In genomic region chr7:157867685-157868305, GRCh38 we compare ENCODE assay signal across 33 cellular contexts.
"Had no signal": no experiment of that assay in that cellular context is flagged by ENCODE, and none has a peak within 500 bp of the region (broad histone marks: within the 10 kb centered on the region; RNA-seq: fewer than 3 reads in every experiment).

No MANE protein-coding gene starts in this region.

- H3K27me3 Mint-ChIP-seq: activated B cell treated with CpG ODN at 0.5 μM for 24 hours; activated CD4-positive, alpha-beta memory T cell treated with anti-CD3 and anti-CD28 coated beads for 36 hours; activated CD4-positive, alpha-beta T cell treated with anti-CD3 and anti-CD28 coated beads, Interleukin-2, amount 10 ng/mL, durations not matched to agents 24 days and 14 days; activated CD8-positive, alpha-beta T cell treated with anti-CD3 and anti-CD28 coated beads for 36 hours; activated naive CD4-positive, alpha-beta T cell treated with anti-CD3 and anti-CD28 coated beads, Interleukin-2, amount 10 ng/mL, durations not matched to agents 7 days and 5 days; activated naive CD4-positive, alpha-beta T cell treated with anti-CD3 and anti-CD28 coated beads, Interleukin-2, amount 50 U/mL, for 24 hours; activated naive CD8-positive, alpha-beta T cell; activated naive CD8-positive, alpha-beta T cell treated with anti-CD3 and anti-CD28 coated beads, Interleukin-2, amount 50 U/mL, for 24 hours; activated T-cell treated with anti-CD3 and anti-CD28 coated beads, Interleukin-2, amount 50 U/mL, for 24 hours had no signal

- H3K9me3 Mint-ChIP-seq: activated B cell treated with CpG ODN at 0.5 μM for 24 hours; activated CD4-positive, alpha-beta memory T cell treated with anti-CD3 and anti-CD28 coated beads for 36 hours; activated CD4-positive, alpha-beta T cell treated with anti-CD3 and anti-CD28 coated beads, Interleukin-2, amount 10 ng/mL, durations not matched to agents 24 days and 14 days; activated CD8-positive, alpha-beta T cell treated with anti-CD3 and anti-CD28 coated beads for 36 hours; activated naive CD4-positive, alpha-beta T cell treated with anti-CD3 and anti-CD28 coated beads, Interleukin-2, amount 50 U/mL, for 24 hours; activated naive CD8-positive, alpha-beta T cell treated with anti-CD3 and anti-CD28 coated beads, Interleukin-2, amount 10 ng/mL, durations not matched to agents 7 days and 5 days; activated naive CD8-positive, alpha-beta T cell treated with anti-CD3 and anti-CD28 coated beads, Interleukin-2, amount 50 U/mL, for 24 hours; activated T-cell treated with anti-CD3 and anti-CD28 coated beads, Interleukin-2, amount 50 U/mL, for 24 hours; activated T-helper 2 cell treated with anti-CD3 and anti-CD28 coated beads, Interferon-gamma antibody, Interleukin-2, Interleukin-4, amounts not matched to agents 10 μg/mL and 5 μg/mL and 100 μg/mL, durations not matched to agents 14 hours and 24 hours and 36 hours; T-helper 1 cell treated with Interleukin-12 subunit alpha and Interleukin-12 subunit beta and Interleukin-4 antibody, amounts not matched to agents 30 μg/mL and 1 μg/mL, for 36 hours; T-helper 2 cell treated with Interferon-gamma antibody and Interleukin-4, amounts not matched to agents 5 μg/mL and 100 μg/mL, for 36 hours had no signal

- H3K27ac Mint-ChIP-seq: activated B cell treated with CpG ODN at 0.5 μM for 24 hours; activated CD4-positive, alpha-beta memory T cell treated with anti-CD3 and anti-CD28 coated beads for 36 hours; activated CD4-positive, alpha-beta T cell treated with anti-CD3 and anti-CD28 coated beads, Interleukin-2, amount 10 ng/mL, durations not matched to agents 24 days and 14 days; activated CD8-positive, alpha-beta T cell treated with anti-CD3 and anti-CD28 coated beads for 36 hours; activated naive CD4-positive, alpha-beta T cell treated with anti-CD3 and anti-CD28 coated beads, Interleukin-2, amount 10 ng/mL, durations not matched to agents 7 days and 5 days; activated naive CD8-positive, alpha-beta T cell; activated naive CD8-positive, alpha-beta T cell treated with anti-CD3 and anti-CD28 coated beads, Interleukin-2, amount 10 ng/mL, durations not matched to agents 7 days and 5 days; activated naive CD8-positive, alpha-beta T cell treated with anti-CD3 and anti-CD28 coated beads, Interleukin-2, amount 50 U/mL, for 24 hours; activated T-cell treated with anti-CD3 and anti-CD28 coated beads, Interleukin-2, amount 50 U/mL, for 24 hours; activated T-helper 2 cell treated with anti-CD3 and anti-CD28 coated beads, Interferon-gamma antibody, Interleukin-2, Interleukin-4, amounts not matched to agents 10 μg/mL and 5 μg/mL and 100 μg/mL, durations not matched to agents 14 hours and 24 hours and 36 hours; brain; T-helper 1 cell treated with Interleukin-12 subunit alpha and Interleukin-12 subunit beta and Interleukin-4 antibody, amounts not matched to agents 30 μg/mL and 1 μg/mL, for 36 hours; T-helper 2 cell treated with Interferon-gamma antibody and Interleukin-4, amounts not matched to agents 5 μg/mL and 100 μg/mL, for 36 hours had no signal

- H3K27me3 ChIP-seq: ascending aorta, cardiac muscle cell had no signal

- H3K4me3 Mint-ChIP-seq: activated B cell treated with CpG ODN at 0.5 μM for 24 hours; activated CD4-positive, alpha-beta memory T cell treated with anti-CD3 and anti-CD28 coated beads for 36 hours; activated CD4-positive, alpha-beta T cell treated with anti-CD3 and anti-CD28 coated beads, Interleukin-2, amount 10 ng/mL, durations not matched to agents 24 days and 14 days; activated CD8-positive, alpha-beta T cell treated with anti-CD3 and anti-CD28 coated beads for 36 hours; activated naive CD4-positive, alpha-beta T cell treated with anti-CD3 and anti-CD28 coated beads, Interleukin-2, amount 10 ng/mL, durations not matched to agents 7 days and 5 days; activated naive CD4-positive, alpha-beta T cell treated with anti-CD3 and anti-CD28 coated beads, Interleukin-2, amount 50 U/mL, for 24 hours; activated naive CD8-positive, alpha-beta T cell; activated naive CD8-positive, alpha-beta T cell treated with anti-CD3 and anti-CD28 coated beads, Interleukin-2, amount 10 ng/mL, durations not matched to agents 7 days and 5 days; activated naive CD8-positive, alpha-beta T cell treated with anti-CD3 and anti-CD28 coated beads, Interleukin-2, amount 50 U/mL, for 24 hours; activated T-cell treated with anti-CD3 and anti-CD28 coated beads, Interleukin-2, amount 50 U/mL, for 24 hours; brain; T-helper 1 cell treated with Interleukin-12 subunit alpha and Interleukin-12 subunit beta and Interleukin-4 antibody, amounts not matched to agents 30 μg/mL and 1 μg/mL, for 36 hours; T-helper 2 cell treated with Interferon-gamma antibody and Interleukin-4, amounts not matched to agents 5 μg/mL and 100 μg/mL, for 36 hours had no signal

- H3K4me3 ChIP-seq: ascending aorta, cardiac muscle cell had no signal

- H3K27ac ChIP-seq: ascending aorta, cardiac muscle cell, VCaP had no signal

- DNase-seq: activated B cell treated with CpG ODN at 0.5 μM for 24 hours; activated CD4-positive, alpha-beta memory T cell treated with anti-CD3 and anti-CD28 coated beads for 36 hours; activated CD4-positive, alpha-beta T cell treated with anti-CD3 and anti-CD28 coated beads for 4 hours; activated CD4-positive, alpha-beta T cell treated with anti-CD3 and anti-CD28 coated beads, Interleukin-2, amount 10 ng/mL, durations not matched to agents 24 days and 14 days; activated CD4-positive, alpha-beta T cell treated with anti-CD3 and anti-CD28 coated beads, Interleukin-2, amount 50 U/mL, for 1 hour; activated CD4-positive, alpha-beta T cell treated with anti-CD3 and anti-CD28 coated beads, Interleukin-2, amount 50 U/mL, for 4 hours; activated CD4-positive, CD25-positive, alpha-beta regulatory T cell treated with anti-CD3 and anti-CD28 coated beads, Interleukin-2, amount 50 U/mL, for 72 hours; activated CD8-positive, alpha-beta memory T cell treated with anti-CD3 and anti-CD28 coated beads, Interleukin-2, amount 50 U/mL, for 48 hours; activated CD8-positive, alpha-beta T cell treated with anti-CD3 and anti-CD28 coated beads for 36 hours; activated effector memory CD4-positive, alpha-beta T cell treated with Interleukin-2 at 50 U/mL for 16 hours; activated gamma-delta T cell; activated naive CD4-positive, alpha-beta T cell treated with anti-CD3 and anti-CD28 coated beads, Interleukin-2, amount 10 ng/mL, durations not matched to agents 7 days and 5 days; activated naive CD4-positive, alpha-beta T cell treated with Interleukin-2 at 50 U/mL for 16 hours; activated naive CD8-positive, alpha-beta T cell treated with anti-CD3 and anti-CD28 coated beads, Interleukin-2, amount 10 ng/mL, durations not matched to agents 7 days and 5 days; activated naive CD8-positive, alpha-beta T cell treated with anti-CD3 and anti-CD28 coated beads, Interleukin-2, amount 50 U/mL, for 24 hours; activated T-cell treated with anti-CD3 and anti-CD28 coated beads, Interleukin-2, amount 50 U/mL, for 24 hours; activated T-cell treated with anti-CD3 and anti-CD28 coated beads, Interleukin-2, amount 50 U/mL, for 48 hours; amygdala; anterior cingulate cortex; caudate nucleus; SW 1271; T-helper 1 cell; T-helper 2 cell; T-helper 9 cell had no signal

- H3K4me1 Mint-ChIP-seq: activated B cell treated with CpG ODN at 0.5 μM for 24 hours had no signal

- H3K36me3 ChIP-seq: ascending aorta, cardiac muscle cell had no signal

- H3K36me3 Mint-ChIP-seq: activated CD4-positive, alpha-beta memory T cell treated with anti-CD3 and anti-CD28 coated beads for 36 hours; activated naive CD4-positive, alpha-beta T cell treated with anti-CD3 and anti-CD28 coated beads, Interleukin-2, amount 10 ng/mL, durations not matched to agents 7 days and 5 days; activated naive CD4-positive, alpha-beta T cell treated with anti-CD3 and anti-CD28 coated beads, Interleukin-2, amount 50 U/mL, for 24 hours; activated naive CD8-positive, alpha-beta T cell treated with anti-CD3 and anti-CD28 coated beads, Interleukin-2, amount 10 ng/mL, durations not matched to agents 7 days and 5 days had no signal

- ATAC-seq: activated CD8-positive, alpha-beta T cell treated with anti-CD3 and anti-CD28 coated beads for 36 hours; activated naive CD8-positive, alpha-beta T cell treated with anti-CD3 and anti-CD28 coated beads, Interleukin-2, amount 50 U/mL, for 24 hours had no signal

- H3K9me3 ChIP-seq: ascending aorta had no signal

- H3K4me1 ChIP-seq: ascending aorta had no signal
